8 cellular contexts compared by ENCODE assay signal in the genomic region with DNA sequence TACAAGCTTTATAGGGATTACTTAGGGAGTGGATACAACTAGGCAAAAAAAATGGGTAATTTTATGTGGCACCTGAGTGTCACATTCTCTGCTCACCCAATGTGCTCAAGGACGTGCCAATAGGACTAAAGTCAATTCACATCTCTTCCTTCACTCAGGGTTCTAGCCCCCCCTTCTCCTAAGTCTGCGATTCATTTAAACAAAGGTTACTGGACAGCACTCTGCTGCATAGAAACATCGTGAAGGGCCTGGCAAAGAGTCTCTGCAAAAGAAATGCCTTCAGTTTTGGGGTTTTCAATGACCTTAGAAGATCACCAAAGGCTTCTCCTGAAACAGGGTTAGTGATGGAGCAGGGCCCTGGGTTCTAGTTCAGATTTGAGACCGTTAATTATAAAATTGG.
A peak's percentile ranks its signal among the peaks of the same experiment; 100 is the strongest.
DNase-seq lines count a peak whose midpoint lies in the region; ATAC-seq and TF ChIP-seq lines count a peak whose summit lies in the region.
"Had no signal": no experiment of that assay in that cellular context is flagged by ENCODE, and none has a peak within 500 bp of the region (broad histone marks: within the 10 kb centered on the region; RNA-seq: fewer than 3 reads in every experiment).

No MANE protein-coding gene starts in this region.

- no peaks in the 10 kb centered on the region; the same call in 1 of the 2 replicates for H3K27me3 ChIP-seq in HUES6 (ENCODE audit: control insufficient read depth, insufficient read depth, low read length)
- no peaks in the 10 kb centered on the region for H3K27me3 ChIP-seq in gastrocnemius medialis
- H3K27me3 ChIP-seq: pancreas had no signal

- intact Hi-C loops in activated CD8-positive, alpha-beta T cell treated with anti-CD3 and anti-CD28 coated beads for 36 hours (cut with micrococcal nuclease): no loop called here
- intact Hi-C loops in gastrocnemius medialis (cut with DNase I; ENCODE audit: low total_unique reads): loop anchor here (5.0 to 10.0 kb wide), 4 partner anchors 58 to 298 kb away; no protein-coding TSS in a partner anchor

- H3K4me3 ChIP-seq in HUES6 (ENCODE audit: low read depth, low read length): peak overlapping the region; percentile 90
- H3K4me3 ChIP-seq in fibroblast of villous mesenchyme (ENCODE audit: low read depth, low read length): peak overlapping the region; percentile 77
- H3K4me3 ChIP-seq in gastrocnemius medialis: peak overlapping the region; percentile 50 to 71 (median 62)

- no peak overlapping the region for H3K27ac Mint-ChIP-seq in activated CD8-positive, alpha-beta T cell treated with anti-CD3 and anti-CD28 coated beads for 36 hours

- H3K27ac ChIP-seq in HUES6 (ENCODE audit: low read depth, low read length): no peak overlapping the region
- H3K27ac ChIP-seq in gastrocnemius medialis: peak overlapping the region in 1 of 4 donors; percentile 75
- H3K27ac ChIP-seq: pancreas had no signal

- peaks cover 16% of the 10 kb centered on the region for H3K27me3 Mint-ChIP-seq in activated CD8-positive, alpha-beta T cell treated with anti-CD3 and anti-CD28 coated beads for 36 hours

- no peak for ATAC-seq in activated CD8-positive, alpha-beta T cell treated with anti-CD3 and anti-CD28 coated beads for 36 hours
- ATAC-seq in gastrocnemius medialis: no peak

- H3K4me1 ChIP-seq in HUES6 (ENCODE audit: control insufficient read depth, insufficient read depth, low read length): peaks cover 51% of the 10 kb centered on the region
- peaks cover 6 to 11% of the 10 kb centered on the region in 2 donors for H3K4me1 ChIP-seq in gastrocnemius medialis

- POLR2A ChIA-PET in activated CD8-positive, alpha-beta T cell treated with anti-CD3 and anti-CD28 coated beads for 36 hours (lab: Charles Lee): no interaction called here

- CTCF ChIA-PET in activated CD8-positive, alpha-beta T cell treated with anti-CD3 and anti-CD28 coated beads for 36 hours (lab: Charles Lee): interaction anchor here (1.1 kb wide), 1 partner anchor 17 kb away, joined by 3 read pairs; no protein-coding TSS in a partner anchor

- no peak for DNase-seq in activated CD8-positive, alpha-beta T cell treated with anti-CD3 and anti-CD28 coated beads for 36 hours
- DNase-seq in fibroblast of villous mesenchyme (ENCODE audit: low read depth) (peak; percentile 18), gastrocnemius medialis (no peak), islet precursor cell (no peak), ureter (ENCODE audit: low spot score) (no peak), NCI-H146 (lab: John Stamatoyannopoulos, UW) (no peak)
- DNase-seq: pancreas had no signal

- H3K9me3 ChIP-seq in HUES6 (ENCODE audit: control insufficient read depth, insufficient read depth, low read depth, low read length) (no peaks in the 10 kb centered on the region), gastrocnemius medialis (no peaks in the 10 kb centered on the region)
- H3K9me3 ChIP-seq: pancreas had no signal

- H3K4me3 Mint-ChIP-seq in activated CD8-positive, alpha-beta T cell treated with anti-CD3 and anti-CD28 coated beads for 36 hours: peak overlapping the region; percentile 89

- H3K4me1 Mint-ChIP-seq in activated CD8-positive, alpha-beta T cell treated with anti-CD3 and anti-CD28 coated beads for 36 hours (ENCODE audit: low read depth): peaks cover 14% of the 10 kb centered on the region

- H3K9me3 Mint-ChIP-seq in activated CD8-positive, alpha-beta T cell treated with anti-CD3 and anti-CD28 coated beads for 36 hours: no peaks in the 10 kb centered on the region

- TF ChIP-seq CTCF in activated CD8-positive, alpha-beta T cell treated with anti-CD3 and anti-CD28 coated beads for 36 hours (IDR thresholded peaks at IDR 0.05): no peak
- TF ChIP-seq CTCF in fibroblast of villous mesenchyme (IDR thresholded peaks at IDR 0.05; ENCODE audit: insufficient read depth, low read depth, low read length) (no peak), gastrocnemius medialis (IDR thresholded peaks at IDR 0.05 in 4 of 5, conservative IDR thresholded peaks at IDR 0.05 in 1 of 5) (no peak)

- peaks cover 5% of the 10 kb centered on the region; the same call in 1 of the 2 replicates for H3K36me3 ChIP-seq in HUES6 (ENCODE audit: control insufficient read depth, insufficient read depth, low read length)
- H3K36me3 ChIP-seq in gastrocnemius medialis: no peaks in the 10 kb centered on the region
- H3K36me3 ChIP-seq: pancreas had no signal

- H3K9ac ChIP-seq in HUES6 (ENCODE audit: low read length): peak overlapping the region; percentile 78

- no peaks in the 10 kb centered on the region for H3K36me3 Mint-ChIP-seq in activated CD8-positive, alpha-beta T cell treated with anti-CD3 and anti-CD28 coated beads for 36 hours (ENCODE audit: low read depth)

- in situ Hi-C loops in gastrocnemius medialis (cut with MboI; ENCODE audit: low sequenced_read_pairs in 4 of 4): no loop called here

- no peak for TF ChIP-seq POLR2A in gastrocnemius medialis (IDR thresholded peaks at IDR 0.05)
